Comparison of ENCODE assay signal across 8 cellular contexts in the genomic region with DNA sequence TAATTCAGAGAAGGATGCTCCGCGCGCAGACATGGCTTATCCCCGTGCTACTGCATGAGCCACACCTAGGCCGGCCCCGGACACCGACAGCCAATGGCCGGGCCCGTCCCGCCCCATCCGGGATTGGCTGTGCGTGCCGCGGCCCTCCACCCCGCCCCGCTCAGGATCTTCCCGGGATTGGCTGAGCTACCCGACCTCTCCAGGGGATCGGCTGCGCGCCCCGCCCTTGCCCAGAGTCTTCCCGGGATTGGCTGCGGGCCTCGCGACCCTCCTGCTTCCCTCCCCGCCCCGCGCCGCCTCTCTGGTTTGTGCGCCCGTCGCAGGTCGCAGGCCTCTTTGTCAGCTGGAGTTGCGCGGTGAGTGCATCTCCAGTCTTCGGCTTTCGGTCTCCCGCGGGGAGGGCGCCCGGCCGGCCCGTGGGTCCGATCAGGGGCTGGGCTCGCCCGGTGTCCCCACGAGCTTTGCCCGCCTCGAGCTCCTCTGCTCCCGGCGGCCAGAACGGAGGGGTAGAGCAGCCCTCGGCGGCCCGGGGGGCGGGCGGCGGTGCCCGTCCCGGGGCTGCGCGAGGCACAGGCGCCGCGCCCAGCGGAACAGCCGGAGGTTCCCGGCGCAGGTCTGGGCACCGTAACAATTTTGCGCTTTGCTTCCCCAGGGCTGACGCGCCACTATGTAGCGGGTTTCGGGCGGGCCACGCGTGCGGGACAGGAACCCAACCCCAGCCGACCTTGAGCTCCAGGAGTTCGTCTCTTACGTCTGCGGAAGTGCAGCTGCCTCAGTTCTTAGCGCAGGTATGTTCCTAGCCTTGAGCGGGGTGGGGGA. TPM values are rescaled to one million over a fixed set of nuclear protein-coding genes. Genes with fewer than 3 reads are reported as not detected.
DNase-seq lines count a peak whose midpoint lies in the region; ATAC-seq and TF ChIP-seq lines count a peak whose summit lies in the region.

No MANE protein-coding gene starts in this region.

- peaks cover 23% of the 10 kb centered on the region for H3K4me1 ChIP-seq in PC-9 (replicated peaks; ENCODE audit: insufficient read depth)
- H3K4me1 ChIP-seq in esophagus (ENCODE audit: control insufficient read depth in 2 of 2, insufficient read depth in 2 of 2, low read length in 1 of 2), result peaks cover 4% of the 10 kb centered on the region in 2 donors
- H3K4me1 ChIP-seq in muscle layer of colon (ENCODE audit: insufficient read depth, low read length), result peaks cover 18% of the 10 kb centered on the region

- H3K36me3 ChIP-seq in PC-9 (ENCODE audit: low read depth) (peaks cover 31% of the 10 kb centered on the region), esophagus (ENCODE audit: control insufficient read depth in 2 of 2, insufficient read depth in 2 of 2, low read length in 1 of 2) (peaks cover 2 to 9% of the 10 kb centered on the region in 2 donors), muscle layer of colon (ENCODE audit: insufficient read depth, low read length) (peaks cover 9% of the 10 kb centered on the region)

- POLR2A ChIA-PET in PC-9 (lab: Charles Lee; ENCODE audit: unreplicated experiment), result interaction anchor here (0.5 to 1.5 kb wide), 11 partner anchors 10 to 1383 kb away, joined by 3 to 34 read pairs (median 4); a partner anchor contains a TSS

- intact Hi-C loops in PC-9 (cut with micrococcal nuclease; ENCODE audit: unreplicated experiment), result loop anchor here (1.0 to 10.0 kb wide), 7 partner anchors 10 to 868 kb away; a partner anchor contains a TSS

- BruUV-seq in PC-9 (replicated peaks; lab: Mats Ljungman, UMichigan), result no TSS peak

- H3K27ac ChIP-seq in PC-9 (peak overlapping the region; percentile 85), esophagus (ENCODE audit: low read depth in 2 of 2, low read length in 1 of 2) (peak overlapping the region; percentile 92 to 98), muscle layer of colon (ENCODE audit: low read depth, low read length) (peak overlapping the region; percentile 70)

- peak overlapping the region; percentile 44 for H3K9ac ChIP-seq in muscle layer of colon (ENCODE audit: low read length)

- CTCF ChIA-PET in PC-9 (lab: Charles Lee), result no interaction called here

- peak; percentile 97 for DNase-seq in DMS53 (lab: John Stamatoyannopoulos, UW)
- DNase-seq in PC-9, result peak; percentile 91 to 98
- peak; percentile 97 to 98 for DNase-seq in activated T-cell treated with anti-CD3 and anti-CD28 coated beads, Interleukin-2, amount 50 U/mL, for 48 hours
- DNase-seq in stimulated activated CD8-positive, alpha-beta memory T cell treated with anti-CD3 and anti-CD28 coated beads, Interleukin-7, amount 100 ng/mL, for 1 hour (ENCODE audit: low read depth in 2 of 2), result peak; percentile 83 to 87

- H3K27me3 ChIP-seq in PC-9 (ENCODE audit: insufficient read depth, low read depth), result no peaks in the 10 kb centered on the region
- no peaks in the 10 kb centered on the region for H3K27me3 ChIP-seq in esophagus (ENCODE audit: control insufficient read depth in 1 of 2, insufficient read depth in 2 of 2, low read length in 2 of 2)
- no peaks in the 10 kb centered on the region for H3K27me3 ChIP-seq in muscle layer of colon (ENCODE audit: control insufficient read depth in 1 of 2, insufficient read depth in 2 of 2, low read length in 2 of 2)

- peak overlapping the region; percentile 91 for H3K4me2 ChIP-seq in PC-9

- peak; percentile 84 for ATAC-seq in GM21619 (IDR thresholded peaks at IDR 0.05; ENCODE audit: unreplicated experiment)

- H3K9me3 ChIP-seq in PC-9 (ENCODE audit: insufficient read depth, low read depth) (no peaks in the 10 kb centered on the region), esophagus (ENCODE audit: control insufficient read depth in 2 of 2, insufficient read depth in 1 of 2, low read depth in 1 of 2, low read length in 1 of 2) (no peaks in the 10 kb centered on the region), muscle layer of colon (ENCODE audit: low read length) (no peaks in the 10 kb centered on the region)

- no peak for TF ChIP-seq RAD21 in Ishikawa (IDR thresholded peaks at IDR 0.05; ENCODE audit: low read depth)

- TF ChIP-seq EP300 in Ishikawa (IDR thresholded peaks at IDR 0.05; ENCODE audit: borderline replicate concordance), result 0 out of 2 replicates have a peak, but pooled peaks have one; percentile 22

- peaks cover 38% of the 10 kb centered on the region for H3F3A ChIP-seq in PC-9 (ENCODE audit: insufficient read depth, low read depth)

- WGBS in esophagus, 2 donors, result 1% methylated on average over 86 of the region's 86 CpGs

- no peak for TF ChIP-seq CTCF in PC-9 (conservative IDR thresholded peaks at IDR 0.05)

- H4K20me1 ChIP-seq in PC-9 (ENCODE audit: insufficient read depth), result no peaks in the 10 kb centered on the region

- peaks cover 26% of the 10 kb centered on the region for H3K79me2 ChIP-seq in PC-9 (ENCODE audit: low read depth)

- H3K9me2 ChIP-seq in PC-9 (ENCODE audit: insufficient read depth), result no peaks in the 10 kb centered on the region

- peak overlapping the region; percentile 79 for H3K4me3 ChIP-seq in PC-9
- H3K4me3 ChIP-seq in esophagus (ENCODE audit: low read depth in 1 of 2, low read length in 2 of 2), result peak overlapping the region; percentile 66 to 80
- peak overlapping the region; percentile 66 to 87 for H3K4me3 ChIP-seq in muscle layer of colon (ENCODE audit: low read depth in 1 of 2, low read length in 2 of 2)

- peak overlapping the region; percentile 82 for H2AFZ ChIP-seq in PC-9

TF ChIP-seq in Ishikawa, 13 proteins besides CTCF, POLR2A, EP300 and RAD21:
- TF ChIP-seq TAF1 (IDR thresholded peaks at IDR 0.05; ENCODE audit: low read depth) (peak; percentile 95), TCF12 (IDR thresholded peaks at IDR 0.05; ENCODE audit: low read depth) (peak; percentile 46; the same call in 1 of the 2 replicates), CREB1 (IDR thresholded peaks at IDR 0.05; ENCODE audit: low read depth) (peak; percentile 36; the same call in 1 of the 2 replicates), CEBPB (IDR thresholded peaks at IDR 0.05) (no peak), YY1 (IDR thresholded peaks at IDR 0.05; ENCODE audit: low read depth) (peak; percentile 79)
- TF ChIP-seq, protein P1, sequence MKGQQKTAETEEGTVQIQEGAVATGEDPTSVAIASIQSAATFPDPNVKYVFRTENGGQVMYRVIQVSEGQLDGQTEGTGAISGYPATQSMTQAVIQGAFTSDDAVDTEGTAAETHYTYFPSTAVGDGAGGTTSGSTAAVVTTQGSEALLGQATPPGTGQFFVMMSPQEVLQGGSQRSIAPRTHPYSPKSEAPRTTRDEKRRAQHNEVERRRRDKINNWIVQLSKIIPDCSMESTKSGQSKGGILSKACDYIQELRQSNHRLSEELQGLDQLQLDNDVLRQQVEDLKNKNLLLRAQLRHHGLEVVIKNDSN (IDR thresholded peaks at IDR 0.05), result peak; percentile 18; the same call in 1 of the 2 replicates
- TF ChIP-seq, protein P2, sequence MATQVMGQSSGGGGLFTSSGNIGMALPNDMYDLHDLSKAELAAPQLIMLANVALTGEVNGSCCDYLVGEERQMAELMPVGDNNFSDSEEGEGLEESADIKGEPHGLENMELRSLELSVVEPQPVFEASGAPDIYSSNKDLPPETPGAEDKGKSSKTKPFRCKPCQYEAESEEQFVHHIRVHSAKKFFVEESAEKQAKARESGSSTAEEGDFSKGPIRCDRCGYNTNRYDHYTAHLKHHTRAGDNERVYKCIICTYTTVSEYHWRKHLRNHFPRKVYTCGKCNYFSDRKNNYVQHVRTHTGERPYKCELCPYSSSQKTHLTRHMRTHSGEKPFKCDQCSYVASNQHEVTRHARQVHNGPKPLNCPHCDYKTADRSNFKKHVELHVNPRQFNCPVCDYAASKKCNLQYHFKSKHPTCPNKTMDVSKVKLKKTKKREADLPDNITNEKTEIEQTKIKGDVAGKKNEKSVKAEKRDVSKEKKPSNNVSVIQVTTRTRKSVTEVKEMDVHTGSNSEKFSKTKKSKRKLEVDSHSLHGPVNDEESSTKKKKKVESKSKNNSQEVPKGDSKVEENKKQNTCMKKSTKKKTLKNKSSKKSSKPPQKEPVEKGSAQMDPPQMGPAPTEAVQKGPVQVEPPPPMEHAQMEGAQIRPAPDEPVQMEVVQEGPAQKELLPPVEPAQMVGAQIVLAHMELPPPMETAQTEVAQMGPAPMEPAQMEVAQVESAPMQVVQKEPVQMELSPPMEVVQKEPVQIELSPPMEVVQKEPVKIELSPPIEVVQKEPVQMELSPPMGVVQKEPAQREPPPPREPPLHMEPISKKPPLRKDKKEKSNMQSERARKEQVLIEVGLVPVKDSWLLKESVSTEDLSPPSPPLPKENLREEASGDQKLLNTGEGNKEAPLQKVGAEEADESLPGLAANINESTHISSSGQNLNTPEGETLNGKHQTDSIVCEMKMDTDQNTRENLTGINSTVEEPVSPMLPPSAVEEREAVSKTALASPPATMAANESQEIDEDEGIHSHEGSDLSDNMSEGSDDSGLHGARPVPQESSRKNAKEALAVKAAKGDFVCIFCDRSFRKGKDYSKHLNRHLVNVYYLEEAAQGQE (IDR thresholded peaks at IDR 0.05; ENCODE audit: low read depth), result no peak
- TF ChIP-seq, protein P3, sequence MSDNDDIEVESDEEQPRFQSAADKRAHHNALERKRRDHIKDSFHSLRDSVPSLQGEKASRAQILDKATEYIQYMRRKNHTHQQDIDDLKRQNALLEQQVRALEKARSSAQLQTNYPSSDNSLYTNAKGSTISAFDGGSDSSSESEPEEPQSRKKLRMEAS (IDR thresholded peaks at IDR 0.05), result peak; percentile 93

RNA-seq across cellular contexts. Expression of a gene that starts 38.8 kb away (rescaled TPM):
- total RNA-seq in PC-9 (2021), result 0.73 and 0.92 TPM in 2 replicates
- polyA plus RNA-seq in esophagus, result 1 to 10 TPM in 1 of 2 donors, under 1 TPM in 1; 0.90 to 1.0 TPM

RNA-seq across cellular contexts. Expression of a gene that starts 53.3 kb away (rescaled TPM):
- total RNA-seq in PC-9 (2021), result 13.8 and 17.1 TPM in 2 replicates
- polyA plus RNA-seq in esophagus, result 1 to 10 TPM; 5.5 to 7.2 TPM

Comparison
In these comparisons a context has a peak if more than half of its experiments do, and no peak if none do; other contexts are left out.
1. Peak in every context shown above with its lines: DNase-seq, ATAC-seq, H3K4me3 ChIP-seq and H3K27ac ChIP-seq.